In genomic region chr18:77133920-77134496, GRCh38 we compare ENCODE assay signal across 9 cellular contexts.
DNase-seq lines count a peak whose midpoint lies in the region; ATAC-seq and FAIRE-seq lines count a peak whose summit lies in the region.
"Had no signal": no experiment of that assay in that cellular context is flagged by ENCODE, and none has a peak within 500 bp of the region (broad histone marks: within the 10 kb centered on the region; RNA-seq: fewer than 3 reads in every experiment).

No MANE protein-coding gene starts in this region.

- H3K27ac Mint-ChIP-seq in activated T-cell treated with anti-CD3 and anti-CD28 coated beads, Interleukin-2, amount 50 U/mL, for 24 hours, result peak overlapping the region; percentile 60
- peak overlapping the region; percentile 55 for H3K27ac Mint-ChIP-seq in memory B cell

- H3K4me3 Mint-ChIP-seq in activated T-cell treated with anti-CD3 and anti-CD28 coated beads, Interleukin-2, amount 50 U/mL, for 24 hours, result peak overlapping the region; percentile 66
- H3K4me3 Mint-ChIP-seq in memory B cell, result peak overlapping the region; percentile 71

- FAIRE-seq in GM18507 (lab: Jason Lieb, UNC), result peak; percentile 41
- FAIRE-seq: endometrium had no signal

- H3K36me3 Mint-ChIP-seq in activated T-cell treated with anti-CD3 and anti-CD28 coated beads, Interleukin-2, amount 50 U/mL, for 24 hours (ENCODE audit: low read depth), result peaks cover 24% of the 10 kb centered on the region
- peaks cover 2% of the 10 kb centered on the region for H3K36me3 Mint-ChIP-seq in memory B cell

- no peaks in the 10 kb centered on the region for H3K9me3 Mint-ChIP-seq in activated T-cell treated with anti-CD3 and anti-CD28 coated beads, Interleukin-2, amount 50 U/mL, for 24 hours
- no peaks in the 10 kb centered on the region for H3K9me3 Mint-ChIP-seq in memory B cell

- DNase-seq in GM18507 (ENCODE audit: extremely low spot score, insufficient read length, low read depth) (no peak), Kasumi-1 (lab: John Stamatoyannopoulos, UW) (peak; percentile 74 to 81), memory B cell (ENCODE audit: low spot score in 2 of 2) (no peak), NCI-H1417 treated with DMSO at 0.1 percent for 48 hours (lab: John Stamatoyannopoulos, UW) (no peak), HuH-7 (ENCODE audit: low spot score) (no peak), NCI-H1048 (lab: John Stamatoyannopoulos, UW) (no peak)
- peak; percentile 37 for DNase-seq in activated T-cell treated with anti-CD3 and anti-CD28 coated beads, Interleukin-2, amount 50 U/mL, for 24 hours

- no peaks in the 10 kb centered on the region for H3K27me3 Mint-ChIP-seq in activated T-cell treated with anti-CD3 and anti-CD28 coated beads, Interleukin-2, amount 50 U/mL, for 24 hours
- H3K27me3 Mint-ChIP-seq in memory B cell, result no peaks in the 10 kb centered on the region

- ATAC-seq in memory B cell (ENCODE audit: low read depth), result peak; percentile 21
- ATAC-seq in HG03342 (IDR thresholded peaks at IDR 0.05; ENCODE audit: unreplicated experiment), result no peak

- peaks cover 40% of the 10 kb centered on the region for H3K4me1 Mint-ChIP-seq in activated T-cell treated with anti-CD3 and anti-CD28 coated beads, Interleukin-2, amount 50 U/mL, for 24 hours (ENCODE audit: low read depth)
- peaks cover 19% of the 10 kb centered on the region for H3K4me1 Mint-ChIP-seq in memory B cell

Comparison
In these comparisons a context has a peak if more than half of its experiments do, and no peak if none do; other contexts are left out.
1. DNase-seq: peak in Kasumi-1 (2 of 2) and activated T-cell treated with anti-CD3 and anti-CD28 coated beads, Interleukin-2, amount 50 U/mL, for 24 hours (single experiment); none in GM18507 (single experiment), memory B cell (0 of 2), NCI-H1417 treated with DMSO at 0.1 percent for 48 hours (single experiment), HuH-7 (single experiment) and NCI-H1048 (single experiment).